ENCODE assay signal across 8 cellular contexts in genomic region chr2:236569593-236569973, GRCh38. TPM values are rescaled to one million over a fixed set of nuclear protein-coding genes. Genes with fewer than 3 reads are reported as not detected.
DNase-seq lines count a peak whose midpoint lies in the region; ATAC-seq, FAIRE-seq and TF ChIP-seq lines count a peak whose summit lies in the region.

Gene ACKR3, plus strand, starts transcription at chr2:236569825. Its CDS starts 10,641 bp downstream, at chr2:236580466.

- no peak within 1 kb of the TSS for H3K4ac ChIP-seq in H1 (replicated peaks; ENCODE audit: insufficient read length, low read depth, low read length)

- TF ChIP-seq RAD21 in H1 (IDR thresholded peaks at IDR 0.05 in 1 of 2, conservative IDR thresholded peaks at IDR 0.05 in 1 of 2; ENCODE audit: low read depth in 2 of 2, low read length in 2 of 2) = peak; percentile 66 to 75

- 2% methylated on average over 8 of the region's 9 CpGs; no CpG with 5 or more reads in 1 of the 2 experiments for WGBS in H1 (ENCODE audit: extremely low coverage in 1 of 2, insufficient coverage in 1 of 2, insufficient read length in 1 of 2, insufficient replicate concordance in 2 of 2, low coverage in 1 of 2, low lambda C conversion rate in 2 of 2, missing lambda C conversion rate in 1 of 2), 2 experiments

- H2BK15ac ChIP-seq in H1 (ENCODE audit: low read length) = no peak within 1 kb of the TSS

- TF ChIP-seq POLR2A in H1 (IDR thresholded peaks at IDR 0.05; ENCODE audit: control extremely low read depth in 1 of 2, low read depth in 2 of 2, low read length in 2 of 2) = no peak; a peak in 1 of 3 replicates

- H4K91ac ChIP-seq in H1 (replicated peaks; ENCODE audit: insufficient read length, low read length) = no peak within 1 kb of the TSS

- no peaks in the 10 kb centered on the region for H3K79me1 ChIP-seq in H1 (ENCODE audit: low read depth, low read length)

- no peak within 1 kb of the TSS for H3K14ac ChIP-seq in H1 (ENCODE audit: insufficient read length)

- H2BK12ac ChIP-seq in H1 (ENCODE audit: low read depth, low read length) = no peak within 1 kb of the TSS

- no peak for TF ChIP-seq EP300 in H1 (IDR thresholded peaks at IDR 0.05; ENCODE audit: borderline replicate concordance in 1 of 2, low read depth in 2 of 2, low read length in 2 of 2)

- no peak within 1 kb of the TSS for H4K5ac ChIP-seq in H1 (ENCODE audit: insufficient read length, low read depth, low read length)

- peak; percentile 56 for TF ChIP-seq CTCF in A673 (conservative IDR thresholded peaks at IDR 0.05; ENCODE audit: low read depth, low read length)
- peak; percentile 34 to 66 (median 61) for TF ChIP-seq CTCF in H1 (IDR thresholded peaks at IDR 0.05; ENCODE audit: control extremely low read depth in 1 of 3, insufficient read depth in 1 of 3, low read depth in 1 of 3, low read length in 3 of 3)

- intact Hi-C loops in A673 (cut with micrococcal nuclease; ENCODE audit: unreplicated experiment) = loop anchor here (5.0 kb wide), 1 partner anchor 57 kb away; no protein-coding TSS in a partner anchor

- no peak within 1 kb of the TSS for H4K8ac ChIP-seq in H1 (ENCODE audit: extremely low read depth, insufficient read depth, low read length)

- H3K9me3 ChIP-seq in A673 (ENCODE audit: low read depth, low read length, poor library complexity, severe bottlenecking) (no peaks in the 10 kb centered on the region), H1 (ENCODE audit: insufficient read depth in 2 of 2, low read depth in 1 of 2, low read length in 1 of 2) (no peaks in the 10 kb centered on the region)

- H2AK5ac ChIP-seq in H1 (ENCODE audit: low read depth, low read length) = no peak within 1 kb of the TSS

- POLR2A ChIA-PET in A673 (lab: Charles Lee; ENCODE audit: low non-redundant PET) = no interaction called here
- POLR2A ChIA-PET in H1 (lab: Charles Lee; ENCODE audit: partially characterized antibody) = interaction anchor here (1.3 kb wide), 1 partner anchor 9 kb away, joined by 5 read pairs; no protein-coding TSS in a partner anchor

- BruUV-seq in A673 (replicated peaks; lab: Mats Ljungman, UMichigan) = no TSS peak

- no peak within 1 kb of the TSS for H2BK120ac ChIP-seq in H1 (replicated peaks; ENCODE audit: low read depth, low read length)

- peak; percentile 71 for ATAC-seq in GM18861 (IDR thresholded peaks at IDR 0.05; ENCODE audit: unreplicated experiment)
- ATAC-seq in HG03064 (IDR thresholded peaks at IDR 0.05; ENCODE audit: low read depth, unreplicated experiment) = peak; percentile 64

- H3K4me1 ChIP-seq in A673 (ENCODE audit: insufficient read depth, low read length, poor library complexity, severe bottlenecking) = peaks cover 34% of the 10 kb centered on the region
- H3K4me1 ChIP-seq in H1 (replicated peaks in 1 of 4; ENCODE audit: control insufficient read depth in 3 of 4, insufficient read depth in 4 of 4, low read length in 3 of 4) = peaks cover 9 to 35% (median 19%) of the 10 kb centered on the region in 4 experiments

- H3K9ac ChIP-seq in H1 (replicated peaks in 1 of 4; ENCODE audit: extremely low read depth in 1 of 4, low read depth in 3 of 4, low read length in 3 of 4) = no peak within 1 kb of the TSS

- H4K20me1 ChIP-seq in H1 (replicated peaks in 1 of 2; ENCODE audit: control insufficient read depth in 1 of 2, insufficient read depth in 2 of 2, low read length in 2 of 2) = no peaks in the 10 kb centered on the region

- H3K79me2 ChIP-seq in H1 (ENCODE audit: control insufficient read depth in 1 of 2, insufficient read depth in 2 of 2, low read length in 2 of 2) = no peaks in the 10 kb centered on the region

- no peak within 1 kb of the TSS for H2BK5ac ChIP-seq in H1 (ENCODE audit: low read depth, low read length)

- H3K27me3 ChIP-seq in A673 (replicated peaks; ENCODE audit: insufficient read depth, low read depth, low read length, poor library complexity) (peaks cover 54% of the 10 kb centered on the region), H1 (replicated peaks in 1 of 4; ENCODE audit: control insufficient read depth in 3 of 4, extremely low read depth in 1 of 4, insufficient read depth in 3 of 4, low read length in 3 of 4) (peaks cover 9 to 31% (median 19%) of the 10 kb centered on the region in 4 experiments)

- peak; percentile 70 for FAIRE-seq in H1 (lab: Jason Lieb, UNC)

- H3K27ac ChIP-seq in A673 (ENCODE audit: low read depth, low read length, poor library complexity, severe bottlenecking) (no peak within 1 kb of the TSS), H1 (ENCODE audit: low read depth, low read length) (no peak within 1 kb of the TSS)

- H3K4me2 ChIP-seq in H1 (ENCODE audit: insufficient read depth in 1 of 2, low read depth in 2 of 2, low read length in 2 of 2) = peak within 1 kb of the TSS; percentile 85 to 91

- H2BK20ac ChIP-seq in H1 (ENCODE audit: low read length) = no peak within 1 kb of the TSS

- H3K36me3 ChIP-seq in A673 (ENCODE audit: insufficient read depth, low read length, poor library complexity, severe bottlenecking) (no peaks in the 10 kb centered on the region), H1 (ENCODE audit: control insufficient read depth in 2 of 4, insufficient read depth in 4 of 4, low read length in 3 of 4) (no peaks in the 10 kb centered on the region)

- peaks cover 4% of the 10 kb centered on the region; the same call in 1 of the 2 replicates for H3K23me2 ChIP-seq in H1 (ENCODE audit: low read depth, low read length)

- H3K56ac ChIP-seq in H1 (replicated peaks; ENCODE audit: insufficient read length, low read depth, low read length) = no peak within 1 kb of the TSS

- H3K4me3 ChIP-seq in A673 (ENCODE audit: low read depth, low read length, poor library complexity, severe bottlenecking) = peak within 1 kb of the TSS; percentile 21
- H3K4me3 ChIP-seq in H1 (ENCODE audit: extremely low read depth in 1 of 4, insufficient read depth in 2 of 4, low read depth in 3 of 4, low read length in 4 of 4) = peak within 1 kb of the TSS; percentile 27 to 57 (median 36); a peak in 6 of 8 replicates

- CTCF ChIA-PET in A673 (lab: Charles Lee) = interaction anchor here (0.6 to 1.3 kb wide), 3 partner anchors 57 to 951 kb away, joined by 3 to 4 read pairs (median 3); no protein-coding TSS in a partner anchor
- CTCF ChIA-PET in H1 (lab: Charles Lee; ENCODE audit: partially characterized antibody) = interaction anchor here (0.6 to 1.9 kb wide), 21 partner anchors 8 to 504 kb away, joined by 3 to 14 read pairs (median 3); no protein-coding TSS in a partner anchor

- H2AFZ ChIP-seq in H1 (ENCODE audit: low read length) = peak within 1 kb of the TSS; percentile 14; the same call in 1 of the 2 replicates

- DNase-seq in A673 (ENCODE audit: low spot score) = peak; percentile 71
- DNase-seq in NCI-H460 (ENCODE audit: extremely low read depth, low read depth) = peak; percentile 20
- peak; percentile 42 to 52 for DNase-seq in activated CD8-positive, alpha-beta memory T cell treated with anti-CD3 and anti-CD28 coated beads for 1 hour (ENCODE audit: extremely low read depth in 1 of 2, low read depth in 1 of 2)
- DNase-seq in H1 (ENCODE audit: low read depth in 1 of 2, low spot score in 2 of 2) = peak; percentile 29 to 68
- peak; percentile 82 for DNase-seq in midbrain (lab: John Stamatoyannopoulos, UW)
- peak; percentile 45 to 47 for DNase-seq in stimulated activated CD8-positive, alpha-beta memory T cell treated with anti-CD3 and anti-CD28 coated beads, Interleukin-2, amount 100 ng/mL, for 1 hour (ENCODE audit: low read depth in 2 of 2)

- H3K23ac ChIP-seq in H1 (ENCODE audit: insufficient read length) = no peak within 1 kb of the TSS

- peak within 1 kb of the TSS; percentile 27; the same call in 1 of the 2 replicates for H3K18ac ChIP-seq in H1 (ENCODE audit: extremely low read depth, low read length)

TF ChIP-seq in H1, 55 proteins besides CTCF, POLR2A, EP300 and RAD21:
- TF ChIP-seq EZH2 (IDR thresholded peaks at IDR 0.05; ENCODE audit: low read depth, low read length, severe bottlenecking) (peak; percentile 15), TCF12 (IDR thresholded peaks at IDR 0.05; ENCODE audit: low read depth, low read length) (no peak), MAX (IDR thresholded peaks at IDR 0.05) (peak; percentile 39), TAF1 (IDR thresholded peaks at IDR 0.05; ENCODE audit: low read depth, low read length) (peak; percentile 80), CHD1 (IDR thresholded peaks at IDR 0.05; ENCODE audit: low read depth, low read length) (no peak), TBP (IDR thresholded peaks at IDR 0.05; ENCODE audit: low read depth, low read length) (peak; percentile 86), MAFK (IDR thresholded peaks at IDR 0.05; ENCODE audit: low read depth, low read length) (no peak), RBBP5 (IDR thresholded peaks at IDR 0.05; ENCODE audit: borderline replicate concordance, low read depth, low read length) (no peak), HDAC2 (IDR thresholded peaks at IDR 0.05; ENCODE audit: borderline replicate concordance in 1 of 2, low read depth in 2 of 2, low read length in 2 of 2) (0 out of 4 replicates have a peak, but pooled peaks of 1 of the 2 experiments have one; percentile 57), JUN (IDR thresholded peaks at IDR 0.05; ENCODE audit: low read depth, low read length) (no peak)

RNA-seq across cellular contexts. Expression of gene ACKR3, which starts in this region (rescaled TPM):
- total RNA-seq in A673 (2021) = 0.31 and 0.52 TPM in 2 replicates
- 0.07 and 0.35 TPM in 2 replicates for total RNA-seq in NCI-H460 (2014; rRNA removed; shearing (Covaris generic))
- polyA plus RNA-seq in NCI-H460 (2014; cell fraction: nucleus; rRNA removed) = not detected in 2 replicates
- total RNA-seq in H1 (2021; fragmentation: NEBNext Ultra II Directional; extraction: Animal tissue kit (Norgen Biotek cat#: 25700)) = 0.73 and 1.4 TPM in 2 replicates
- 22.3 and 24.4 TPM in 2 replicates for polyA plus RNA-seq in H1 (2011; rRNA removed)
- polyA plus RNA-seq in H1 (2011; cell fraction: cytosol; rRNA removed) = 13.8 TPM
- polyA plus RNA-seq in H1 (2011; cell fraction: nucleus; rRNA removed) = 20.1 TPM
- 2.5 to 3.7 TPM (median 2.9 TPM) in 4 replicates for polyA plus RNA-seq in H1 (2012, experiment 1 of 2)
- polyA plus RNA-seq in H1 (2012, experiment 2 of 2) = 3.0 TPM
- 1.8 TPM for polyA plus RNA-seq in H1 (2013, experiment 1 of 2)
- 1.9 TPM for polyA plus RNA-seq in H1 (2013, experiment 2 of 2)
- 16.7 and 31.3 TPM in 2 replicates for polyA minus RNA-seq in H1 (2011; rRNA and poly(A)+ RNA removed)
- polyA minus RNA-seq in H1 (2011; cell fraction: cytosol; rRNA and poly(A)+ RNA removed) = 3.8 TPM
- 3.8 TPM for polyA minus RNA-seq in H1 (2011; cell fraction: nucleus; rRNA and poly(A)+ RNA removed)

Comparison
In these comparisons a context has a peak if more than half of its experiments do, and no peak if none do; other contexts are left out.
1. Peak in DNase-seq and H3K4me3 ChIP-seq in A673; RNA of the gene not detected or under 1 TPM.
2. Peak in DNase-seq in NCI-H460; RNA of the gene not detected or under 1 TPM.
3. DNase-seq: peak in every context shown above with its lines; median percentile 82 in midbrain; 71 in A673; 48 in H1; 47 in activated CD8-positive, alpha-beta memory T cell treated with anti-CD3 and anti-CD28 coated beads for 1 hour; 46 in stimulated activated CD8-positive, alpha-beta memory T cell treated with anti-CD3 and anti-CD28 coated beads, Interleukin-2, amount 100 ng/mL, for 1 hour; 20 in NCI-H460.